ENCODE assay signal across 9 cellular contexts in the genomic region with DNA sequence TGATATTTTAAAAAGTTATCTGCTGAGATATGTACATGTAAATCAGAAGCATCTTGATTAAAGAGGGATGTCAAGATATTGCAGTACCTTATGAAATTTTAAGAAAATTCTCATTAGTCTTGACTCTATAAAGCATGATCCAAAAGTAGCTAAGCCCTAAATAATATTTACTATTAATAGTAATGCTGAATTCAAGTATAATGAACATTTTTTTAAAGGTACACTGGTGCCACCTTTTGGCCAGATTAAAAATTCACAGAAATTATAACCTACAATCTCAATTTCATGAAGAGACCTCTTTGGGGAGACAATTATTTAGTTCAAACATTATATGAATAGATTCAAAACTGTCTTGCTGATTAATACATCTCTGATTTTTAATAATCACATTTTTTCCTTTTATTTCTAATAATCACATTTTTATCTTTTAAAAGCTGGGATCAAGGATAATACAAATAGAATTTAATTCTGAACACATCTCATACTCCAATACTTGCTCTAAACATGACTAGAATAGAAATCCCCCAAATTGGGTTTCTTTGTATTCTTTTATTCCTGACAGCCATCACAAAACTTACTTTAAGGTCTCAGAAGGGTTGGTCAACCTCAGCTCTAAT. TPM values are rescaled to one million over a fixed set of nuclear protein-coding genes. Genes with fewer than 3 reads are reported as not detected.
A peak's percentile ranks its signal among the peaks of the same experiment; 100 is the strongest.
DNase-seq lines count a peak whose midpoint lies in the region; ATAC-seq, FAIRE-seq and TF ChIP-seq lines count a peak whose summit lies in the region.
"Had no signal": no experiment of that assay in that cellular context is flagged by ENCODE, and none has a peak within 500 bp of the region (broad histone marks: within the 10 kb centered on the region; RNA-seq: fewer than 3 reads in every experiment).

No MANE protein-coding gene starts in this region.

- H3K4me1 ChIP-seq in CD4-positive, alpha-beta memory T cell (ENCODE audit: insufficient read depth, low read length): no peaks in the 10 kb centered on the region

- no peak for ATAC-seq in GM19023 (IDR thresholded peaks at IDR 0.05; ENCODE audit: unreplicated experiment)

- H3K27ac ChIP-seq in CD4-positive, alpha-beta memory T cell (ENCODE audit: low read depth, low read length): no peak overlapping the region

- in situ Hi-C loops in KBM-7 (cut with MboI; ENCODE audit: low pct_unique_long_range_greater_than_20kb, low sequenced_read_pairs): no loop called here
- in situ Hi-C loops in T47D (cut with HindIII; ENCODE audit: low pct_unique_long_range_greater_than_20kb, low sequenced_read_pairs): no loop called here

- TF ChIP-seq CTCF in mesothelial cell of epicardium (IDR thresholded peaks at IDR 0.05; ENCODE audit: unreplicated experiment) (peak; percentile 25), endothelial cell (IDR thresholded peaks at IDR 0.05; ENCODE audit: unreplicated experiment) (no peak)

- no peaks in the 10 kb centered on the region for H3K9me3 Mint-ChIP-seq in CD4-positive, alpha-beta memory T cell
- no peaks in the 10 kb centered on the region for H3K9me3 Mint-ChIP-seq in mesothelial cell of epicardium
- H3K9me3 Mint-ChIP-seq in endothelial cell (ENCODE audit: unreplicated experiment): no peaks in the 10 kb centered on the region

- no peak overlapping the region for H3K4me3 Mint-ChIP-seq in CD4-positive, alpha-beta memory T cell
- H3K4me3 Mint-ChIP-seq in mesothelial cell of epicardium (no peak overlapping the region), endothelial cell (ENCODE audit: unreplicated experiment) (no peak overlapping the region)

- no peaks in the 10 kb centered on the region for H3K27me3 Mint-ChIP-seq in CD4-positive, alpha-beta memory T cell
- H3K27me3 Mint-ChIP-seq in mesothelial cell of epicardium (ENCODE audit: low read depth) (no peaks in the 10 kb centered on the region), endothelial cell (ENCODE audit: unreplicated experiment) (peaks cover 2% of the 10 kb centered on the region)

- DNase-seq in CD4-positive, alpha-beta memory T cell: peak in 4 of 5 donors; percentile 27 to 37 (median 32)
- DNase-seq in KBM-7 (peak; percentile 30), T47D (ENCODE audit: low read depth in 1 of 2, low spot score in 1 of 2) (peak; percentile 36 to 39), mesothelial cell of epicardium (ENCODE audit: low spot score in 2 of 2, unreplicated experiment in 2 of 2) (no peak), urothelium cell line (ENCODE audit: low spot score) (no peak), endothelial cell (ENCODE audit: low spot score) (no peak)
- DNase-seq in activated CD8-positive, alpha-beta memory T cell treated with anti-CD3 and anti-CD28 coated beads, Interleukin-2, amount 50 U/mL, for 4 hours: no peak

- intact Hi-C loops in CD4-positive, alpha-beta memory T cell (cut with micrococcal nuclease): loop anchor here (1.0 to 2.0 kb wide), 5 partner anchors 24 to 175 kb away; partner anchors contain the start of gene ZBTB25

- FAIRE-seq in urothelium cell line (lab: Jason Lieb, UNC): no peak
- FAIRE-seq: H1 had no signal

- CTCF ChIA-PET in CD4-positive, alpha-beta memory T cell (lab: Charles Lee; ENCODE audit: partially characterized antibody): interaction anchor here (0.6 to 4.8 kb wide), 20 partner anchors 10 to 176 kb away, joined by 3 to 117 read pairs (median 6); partner anchors contain the start of genes AKAP5, ZBTB1 and ZBTB25

- H3K27ac Mint-ChIP-seq in CD4-positive, alpha-beta memory T cell: peak overlapping the region in 1 of 7 donors; percentile 55
- H3K27ac Mint-ChIP-seq in mesothelial cell of epicardium: no peak overlapping the region
- no peak overlapping the region for H3K27ac Mint-ChIP-seq in endothelial cell (ENCODE audit: unreplicated experiment)

- no peaks in the 10 kb centered on the region for H3K9me3 ChIP-seq in CD4-positive, alpha-beta memory T cell (ENCODE audit: control insufficient read depth in 1 of 2, low read length in 2 of 2)

- H3K4me1 Mint-ChIP-seq in CD4-positive, alpha-beta memory T cell: peaks cover 7 to 17% (median 16%) of the 10 kb centered on the region in 4 donors
- peaks cover 3% of the 10 kb centered on the region for H3K4me1 Mint-ChIP-seq in mesothelial cell of epicardium
- no peaks in the 10 kb centered on the region for H3K4me1 Mint-ChIP-seq in endothelial cell (ENCODE audit: unreplicated experiment)

- peaks cover 4 to 28% of the 10 kb centered on the region in 2 donors for H3K36me3 Mint-ChIP-seq in CD4-positive, alpha-beta memory T cell
- H3K36me3 Mint-ChIP-seq in mesothelial cell of epicardium (no peaks in the 10 kb centered on the region), endothelial cell (ENCODE audit: low read depth, unreplicated experiment) (no peaks in the 10 kb centered on the region)

- POLR2A ChIA-PET in CD4-positive, alpha-beta memory T cell (lab: Charles Lee; ENCODE audit: partially characterized antibody): interaction anchor here (22.4 kb wide), 1 partner anchor 28 kb away, joined by 318 read pairs; the partner anchor contains the start of genes ZBTB1 and ZBTB25

- peaks cover 4% of the 10 kb centered on the region for H3K36me3 ChIP-seq in CD4-positive, alpha-beta memory T cell (ENCODE audit: insufficient read depth, low read length)

- H3K27me3 ChIP-seq in CD4-positive, alpha-beta memory T cell (ENCODE audit: insufficient read depth, low read length): no peaks in the 10 kb centered on the region

- no peak overlapping the region for H3K4me3 ChIP-seq in CD4-positive, alpha-beta memory T cell (ENCODE audit: low read length in 2 of 2)

RNA-seq across cellular contexts. Expression of gene AKAP5, which starts 13.4 kb away (rescaled TPM):
- under 1 TPM; 0.14 to 0.20 TPM for total RNA-seq in CD4-positive, alpha-beta memory T cell
- polyA plus RNA-seq in CD4-positive, alpha-beta memory T cell: under 1 TPM in 1 of 2 donors, not detected in 1; 0.11 TPM
- total RNA-seq in mesothelial cell of epicardium: 2.0 to 2.1 TPM (median 2.1 TPM) in 3 replicates
- total RNA-seq in endothelial cell (ENCODE audit: unreplicated experiment): 6.1 TPM

RNA-seq across cellular contexts. Expression of gene ZBTB25, which starts 24.9 kb away (rescaled TPM):
- 10 to 100 TPM; 84.1 to 87.5 TPM for total RNA-seq in CD4-positive, alpha-beta memory T cell
- 10 to 100 TPM; 34.0 to 36.7 TPM for polyA plus RNA-seq in CD4-positive, alpha-beta memory T cell
- total RNA-seq in mesothelial cell of epicardium (19.1 to 20.6 TPM (median 19.1 TPM) in 3 replicates), endothelial cell (ENCODE audit: unreplicated experiment) (9.4 TPM)

RNA-seq across cellular contexts. Expression of gene ZBTB1, which starts 25.8 kb away (rescaled TPM):
- 100 to 1,000 TPM; 104 to 107 TPM for total RNA-seq in CD4-positive, alpha-beta memory T cell
- 10 to 100 TPM; 49.7 to 86.5 TPM for polyA plus RNA-seq in CD4-positive, alpha-beta memory T cell
- total RNA-seq in mesothelial cell of epicardium: 66.3 to 67.4 TPM (median 66.4 TPM) in 3 replicates
- 57.8 TPM for total RNA-seq in endothelial cell (ENCODE audit: unreplicated experiment)

Comparison
In these comparisons a context has a peak if more than half of its experiments do, and no peak if none do; other contexts are left out.
1. DNase-seq: peak in CD4-positive, alpha-beta memory T cell (4 of 5), KBM-7 (single experiment) and T47D (2 of 2); none in mesothelial cell of epicardium (0 of 2), urothelium cell line (single experiment), endothelial cell (single experiment) and activated CD8-positive, alpha-beta memory T cell treated with anti-CD3 and anti-CD28 coated beads, Interleukin-2, amount 50 U/mL, for 4 hours (single experiment).